ENCODE assay signal across 9 cellular contexts in genomic region chr19:41646589-41647204, GRCh38. TPM values are rescaled to one million over a fixed set of nuclear protein-coding genes. Genes with fewer than 3 reads are reported as not detected.
DNase-seq lines count a peak whose midpoint lies in the region; ATAC-seq, FAIRE-seq and TF ChIP-seq lines count a peak whose summit lies in the region.
"Had no signal": no experiment of that assay in that cellular context is flagged by ENCODE, and none has a peak within 500 bp of the region (broad histone marks: within the 10 kb centered on the region; RNA-seq: fewer than 3 reads in every experiment).

No MANE protein-coding gene starts in this region.

- no peaks in the 10 kb centered on the region for H3K4me1 ChIP-seq in K562 (replicated peaks in 1 of 2; ENCODE audit: control insufficient read depth in 2 of 2, insufficient read depth in 2 of 2, low read length in 2 of 2)
- no peaks in the 10 kb centered on the region for H3K4me1 ChIP-seq in gastrocnemius medialis

- no peak for TF ChIP-seq RAD21 in K562 (CRISPR knock-in tag; conservative IDR thresholded peaks at IDR 0.05 in 1 of 2, IDR thresholded peaks at IDR 0.05 in 1 of 2)

- peaks cover 0 to 4% of the 10 kb centered on the region in 2 experiments; a peak in 1 of 5 replicates for H3K27me3 ChIP-seq in K562 (ENCODE audit: control insufficient read depth in 2 of 2, insufficient read depth in 2 of 2, low read length in 2 of 2)
- H3K27me3 ChIP-seq in gastrocnemius medialis: no peaks in the 10 kb centered on the region

- no peak overlapping the region for H2AFZ ChIP-seq in K562 (ENCODE audit: low read depth, low read length)

- in situ Hi-C loops in K562 (cut with MboI) (no loop called here), gastrocnemius medialis (cut with MboI; ENCODE audit: low sequenced_read_pairs in 4 of 4) (no loop called here)

- no peaks in the 10 kb centered on the region for H4K20me1 ChIP-seq in K562 (replicated peaks; ENCODE audit: control insufficient read depth, insufficient read depth, low read length)

- no peak overlapping the region for H3K4me2 ChIP-seq in K562 (ENCODE audit: insufficient read depth, low read length)

- TF ChIP-seq EP300 in K562 (IDR thresholded peaks at IDR 0.05; ENCODE audit: low read length): no peak

- TF ChIP-seq POLR2A in K562 (conservative IDR thresholded peaks at IDR 0.05) (no peak), gastrocnemius medialis (IDR thresholded peaks at IDR 0.05) (no peak)

- no peaks in the 10 kb centered on the region for H3K36me3 ChIP-seq in K562 (ENCODE audit: control insufficient read depth, insufficient read depth, low read length)
- no peaks in the 10 kb centered on the region for H3K36me3 ChIP-seq in gastrocnemius medialis

- peak; percentile 30 for DNase-seq in GM03348 (ENCODE audit: low spot score)
- peak; percentile 48 for DNase-seq in OCI-M1 (lab: John Stamatoyannopoulos, UW)
- DNase-seq in K562 (ENCODE audit: extremely low read depth in 1 of 4, low spot score in 3 of 4): peak; percentile 37 to 60 (median 56)
- DNase-seq in stimulated activated CD4-positive, alpha-beta T cell treated with anti-CD3 and anti-CD28 coated beads, Interleukin-12 subunit alpha, Interleukin-12 subunit beta, amount 100 ng/mL, for 4 hours: peak; percentile 55
- no peak for DNase-seq in putamen (ENCODE audit: low spot score)
- DNase-seq in gastrocnemius medialis: no peak

- CTCF ChIA-PET in K562 (lab: Yijun Ruan, JAX; ENCODE audit: low intra/inter-chr PET ratio): no interaction called here

- POLR2A ChIA-PET in K562 (lab: Yijun Ruan, JAX): interaction anchor here (1.4 kb wide), 1 partner anchor 36 kb away, joined by 3 read pairs; no protein-coding TSS in a partner anchor

- no peak overlapping the region for H3K27ac ChIP-seq in K562 (ENCODE audit: extremely low read depth, low read depth, low read length)
- no peak overlapping the region for H3K27ac ChIP-seq in gastrocnemius medialis

- H3K9me3 ChIP-seq in K562 (replicated peaks; ENCODE audit: control insufficient read depth, insufficient read depth, low read depth, low read length) (no peaks in the 10 kb centered on the region), gastrocnemius medialis (no peaks in the 10 kb centered on the region)

- H3K4me3 ChIP-seq in K562 (no peak overlapping the region), gastrocnemius medialis (no peak overlapping the region)

- TF ChIP-seq CTCF in K562 (IDR thresholded peaks at IDR 0.05 in 2 of 3, conservative IDR thresholded peaks at IDR 0.05 in 1 of 3; ENCODE audit: insufficient read depth in 2 of 3, low read depth in 1 of 3, low read length in 3 of 3) (peak; percentile 65 to 72 (median 70)), gastrocnemius medialis (IDR thresholded peaks at IDR 0.05 in 4 of 5, conservative IDR thresholded peaks at IDR 0.05 in 1 of 5) (no peak)

- WGBS in K562 (ENCODE audit: insufficient coverage, low coverage, missing lambda C conversion rate): 15% methylated on average over 14 of the region's 14 CpGs

- BruUV-seq in K562 (replicated peaks; lab: Mats Ljungman, UMichigan): no TSS peak

- no peak for FAIRE-seq in K562 (lab: Jason Lieb, UNC)

- no peaks in the 10 kb centered on the region for H3K79me2 ChIP-seq in K562 (ENCODE audit: control insufficient read depth, insufficient read depth, low read length)

- intact Hi-C loops in K562 (cut with micrococcal nuclease): no loop called here
- intact Hi-C loops in gastrocnemius medialis (cut with DNase I; ENCODE audit: low total_unique reads): no loop called here

- no peaks in the 10 kb centered on the region for H3K9me1 ChIP-seq in K562 (ENCODE audit: control insufficient read depth, insufficient read depth, low read length)

- ATAC-seq in K562 (peak; percentile 74; the same call in 2 of the 3 replicates), GM18520 (IDR thresholded peaks at IDR 0.05; ENCODE audit: unreplicated experiment) (no peak), GM18909 (IDR thresholded peaks at IDR 0.05; ENCODE audit: poor library complexity, unreplicated experiment) (no peak), gastrocnemius medialis (no peak)

- H3K9ac ChIP-seq in K562 (ENCODE audit: insufficient read depth in 1 of 2, low read depth in 2 of 2, low read length in 2 of 2): no peak overlapping the region

TF ChIP-seq in K562, 482 proteins besides CTCF, POLR2A, EP300 and RAD21:
- TF ChIP-seq MYC (IDR thresholded peaks at IDR 0.05; ENCODE audit: low read depth, low read length) (peak; percentile 52; the same call in 1 of the 2 replicates), MYC (CRISPR knock-in tag; IDR thresholded peaks at IDR 0.05; ENCODE audit: borderline replicate concordance, low read depth) (no peak), PURB (CRISPR knock-in tag; IDR thresholded peaks at IDR 0.05; ENCODE audit: low read depth) (no peak), E2F6 (IDR thresholded peaks at IDR 0.05; ENCODE audit: borderline replicate concordance in 1 of 2, extremely low read depth in 1 of 2, insufficient read depth in 1 of 2, insufficient read length in 1 of 2, low read depth in 1 of 2, low read length in 1 of 2, poor library complexity in 1 of 2, severe bottlenecking in 1 of 2) (peak in 1 of 2 experiments; percentile 64), CREBBP (IDR thresholded peaks at IDR 0.05; ENCODE audit: low read depth, low read length) (no peak), NR2C2 (CRISPR knock-in tag; IDR thresholded peaks at IDR 0.05) (no peak), NR2C2 (tag; IDR thresholded peaks at IDR 0.05) (no peak), CTCFL (IDR thresholded peaks at IDR 0.05; ENCODE audit: borderline replicate concordance, insufficient read depth, low read depth, low read length, poor library complexity, severe bottlenecking) (peak; percentile 82), SRSF7 (optimal IDR thresholded peaks at IDR 0.05; ENCODE audit: low read depth, low read length) (no peak), RBFOX2 (IDR thresholded peaks at IDR 0.05; ENCODE audit: low read depth, low read length) (no peak)

RNA-seq across cellular contexts. Expression of gene CEACAM4, which starts 19.8 kb away (rescaled TPM):
- not detected in 2 replicates for total RNA-seq in K562 (2011; cell fraction: chromatin; rRNA removed; ENCODE audit: low replicate concordance)
- not detected in 2 replicates for total RNA-seq in K562 (2011; cell fraction: nucleolus; rRNA removed)
- not detected in 2 replicates for total RNA-seq in K562 (2011; cell fraction: nucleoplasm; rRNA removed)
- total RNA-seq in K562 (2014; rRNA removed) (not detected in 2 replicates), K562 (2014; rRNA removed; fragmentation: Illumina TruSeq; extraction: Trizol) (not detected in 2 replicates), K562 (2015; rRNA removed; fragmentation: Illumina TruSeq; extraction: Trizol) (not detected in 2 replicates), K562 (2021) (not detected in 2 replicates), gastrocnemius medialis (1 to 10 TPM in 1 of 4 donors, under 1 TPM in 1, not detected in 2; 0.81 to 2.7 TPM)
- polyA plus RNA-seq in K562 (2011; rRNA removed) (not detected in 2 replicates), K562 (2014; fragmentation: Illumina TruSeq; extraction: Trizol) (not detected in 2 replicates), K562 (2014; fragmentation: Nextera tagmentation; extraction: Ambion mirVana) (not detected), K562 (2014; rRNA removed) (not detected in 2 replicates)
- polyA plus RNA-seq in K562 (2011; cell fraction: cytosol; rRNA removed): not detected in 2 replicates
- not detected in 2 replicates for polyA plus RNA-seq in K562 (2011; cell fraction: nucleus; rRNA removed)
- polyA plus RNA-seq in K562 (2012): not detected in 2 replicates
- not detected in 2 replicates for polyA minus RNA-seq in K562 (2011; rRNA and poly(A)+ RNA removed)
- polyA minus RNA-seq in K562 (2011; cell fraction: cytosol; rRNA and poly(A)+ RNA removed): not detected in 2 replicates
- polyA minus RNA-seq in K562 (2011; cell fraction: nucleus; rRNA and poly(A)+ RNA removed): not detected in 2 replicates
- total RNA-seq: dermis microvascular lymphatic vessel endothelial cell had no signal

RNA-seq across cellular contexts. Expression of gene CEACAM7, which starts 41.4 kb away (rescaled TPM):
- total RNA-seq in K562 (2011; cell fraction: chromatin; rRNA removed; ENCODE audit: low replicate concordance): not detected in 2 replicates
- not detected in 2 replicates for total RNA-seq in K562 (2011; cell fraction: nucleolus; rRNA removed)
- not detected in 2 replicates for total RNA-seq in K562 (2011; cell fraction: nucleoplasm; rRNA removed)
- total RNA-seq in K562 (2014; rRNA removed): not detected in 2 replicates
- total RNA-seq in K562 (2014; rRNA removed; fragmentation: Illumina TruSeq; extraction: Trizol): not detected in 2 replicates
- total RNA-seq in K562 (2015; rRNA removed; fragmentation: Illumina TruSeq; extraction: Trizol): not detected in 2 replicates
- total RNA-seq in K562 (2021): 0.09 TPM in 1 of 2 replicates, not detected in the other
- not detected in 2 replicates for polyA plus RNA-seq in K562 (2011; rRNA removed)
- not detected in 2 replicates for polyA plus RNA-seq in K562 (2011; cell fraction: cytosol; rRNA removed)
- not detected in 2 replicates for polyA plus RNA-seq in K562 (2011; cell fraction: nucleus; rRNA removed)
- not detected in 2 replicates for polyA plus RNA-seq in K562 (2012)
- not detected in 2 replicates for polyA plus RNA-seq in K562 (2014; fragmentation: Illumina TruSeq; extraction: Trizol)
- not detected for polyA plus RNA-seq in K562 (2014; fragmentation: Nextera tagmentation; extraction: Ambion mirVana)
- polyA plus RNA-seq in K562 (2014; rRNA removed): not detected in 2 replicates
- not detected in 2 replicates for polyA minus RNA-seq in K562 (2011; rRNA and poly(A)+ RNA removed)
- not detected in 2 replicates for polyA minus RNA-seq in K562 (2011; cell fraction: cytosol; rRNA and poly(A)+ RNA removed)
- polyA minus RNA-seq in K562 (2011; cell fraction: nucleus; rRNA and poly(A)+ RNA removed): not detected in 2 replicates
- total RNA-seq in gastrocnemius medialis: 1 to 10 TPM in 1 of 4 donors, not detected in 3; 5.7 TPM

Comparison
In these comparisons a context has a peak if more than half of its experiments do, and no peak if none do; other contexts are left out.
1. DNase-seq: peak in GM03348 (single experiment), OCI-M1 (single experiment), K562 (4 of 4) and stimulated activated CD4-positive, alpha-beta T cell treated with anti-CD3 and anti-CD28 coated beads, Interleukin-12 subunit alpha, Interleukin-12 subunit beta, amount 100 ng/mL, for 4 hours (single experiment); none in putamen (single experiment) and gastrocnemius medialis (0 of 2).
2. CTCF ChIP-seq: peak in K562 (3 of 3); none in gastrocnemius medialis (0 of 5).